Comparison of ENCODE assay signal across 1 cellular context in genomic region chr16:578870-579405, GRCh38.
TF ChIP-seq lines count a peak whose summit lies in the region.

No MANE protein-coding gene starts in this region.

TF ChIP-seq in HCT116, 20 proteins besides CTCF, POLR2A, EP300 and RAD21:
- TF ChIP-seq, protein P1, sequence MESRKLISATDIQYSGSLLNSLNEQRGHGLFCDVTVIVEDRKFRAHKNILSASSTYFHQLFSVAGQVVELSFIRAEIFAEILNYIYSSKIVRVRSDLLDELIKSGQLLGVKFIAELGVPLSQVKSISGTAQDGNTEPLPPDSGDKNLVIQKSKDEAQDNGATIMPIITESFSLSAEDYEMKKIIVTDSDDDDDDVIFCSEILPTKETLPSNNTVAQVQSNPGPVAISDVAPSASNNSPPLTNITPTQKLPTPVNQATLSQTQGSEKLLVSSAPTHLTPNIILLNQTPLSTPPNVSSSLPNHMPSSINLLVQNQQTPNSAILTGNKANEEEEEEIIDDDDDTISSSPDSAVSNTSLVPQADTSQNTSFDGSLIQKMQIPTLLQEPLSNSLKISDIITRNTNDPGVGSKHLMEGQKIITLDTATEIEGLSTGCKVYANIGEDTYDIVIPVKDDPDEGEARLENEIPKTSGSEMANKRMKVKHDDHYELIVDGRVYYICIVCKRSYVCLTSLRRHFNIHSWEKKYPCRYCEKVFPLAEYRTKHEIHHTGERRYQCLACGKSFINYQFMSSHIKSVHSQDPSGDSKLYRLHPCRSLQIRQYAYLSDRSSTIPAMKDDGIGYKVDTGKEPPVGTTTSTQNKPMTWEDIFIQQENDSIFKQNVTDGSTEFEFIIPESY (IDR thresholded peaks at IDR 0.05; ENCODE audit: extremely low read depth, insufficient replicate concordance, low read length) = no peak
- TF ChIP-seq, protein P2, sequence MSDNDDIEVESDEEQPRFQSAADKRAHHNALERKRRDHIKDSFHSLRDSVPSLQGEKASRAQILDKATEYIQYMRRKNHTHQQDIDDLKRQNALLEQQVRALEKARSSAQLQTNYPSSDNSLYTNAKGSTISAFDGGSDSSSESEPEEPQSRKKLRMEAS (IDR thresholded peaks at IDR 0.05) = peak; percentile 32; the same call in 1 of the 2 replicates
